Comparison of ENCODE assay signal across 10 cellular contexts in the genomic region with DNA sequence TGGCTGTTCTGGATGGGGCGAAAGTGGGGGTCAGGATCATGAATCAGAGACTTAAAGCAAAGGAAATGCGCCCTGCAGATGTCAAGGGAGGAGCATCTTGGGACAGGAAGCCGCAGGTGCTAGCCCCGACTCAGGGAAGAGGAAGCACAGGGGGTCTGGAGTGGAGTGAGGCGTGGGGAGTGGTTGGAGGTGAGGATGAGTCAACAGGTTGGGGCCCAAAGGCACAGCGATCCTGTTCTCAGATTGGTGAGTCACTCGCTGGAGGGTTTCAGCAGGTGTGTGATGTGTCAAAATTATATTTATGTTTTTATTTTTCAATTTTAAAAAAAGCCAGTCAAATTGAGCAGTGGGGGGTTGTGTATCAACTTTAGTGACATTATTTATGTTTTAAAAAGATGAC. TPM values are rescaled to one million over a fixed set of nuclear protein-coding genes. Genes with fewer than 3 reads are reported as not detected.
A peak's percentile ranks its signal among the peaks of the same experiment; 100 is the strongest.
DNase-seq lines count a peak whose midpoint lies in the region; ATAC-seq and TF ChIP-seq lines count a peak whose summit lies in the region.
"Had no signal": no experiment of that assay in that cellular context is flagged by ENCODE, and none has a peak within 500 bp of the region (broad histone marks: within the 10 kb centered on the region; RNA-seq: fewer than 3 reads in every experiment).

No MANE protein-coding gene starts in this region.

- H3K9me2 ChIP-seq in hepatocyte (replicated peaks; ENCODE audit: insufficient read depth), result no peaks in the 10 kb centered on the region

- no peaks in the 10 kb centered on the region for H3K27me3 Mint-ChIP-seq in activated CD4-positive, alpha-beta memory T cell treated with anti-CD3 and anti-CD28 coated beads for 36 hours

- peak; percentile 95 for ATAC-seq in stimulated activated effector memory CD8-positive, alpha-beta T cell treated with anti-CD3 and anti-CD28 coated beads, Interleukin-12 subunit alpha, Interleukin-12 subunit beta, amount 100 ng/mL, for 72 hours
- no peak for ATAC-seq in HG02798 (IDR thresholded peaks at IDR 0.05; ENCODE audit: poor library complexity, unreplicated experiment)
- ATAC-seq: pancreas had no signal

- H2AFZ ChIP-seq in hepatocyte (no peak overlapping the region), osteoblast (ENCODE audit: low read length) (no peak overlapping the region)

- no peaks in the 10 kb centered on the region for H3K9me3 Mint-ChIP-seq in activated CD4-positive, alpha-beta memory T cell treated with anti-CD3 and anti-CD28 coated beads for 36 hours
- no peaks in the 10 kb centered on the region for H3K9me3 Mint-ChIP-seq in stimulated activated effector memory CD8-positive, alpha-beta T cell treated with anti-CD3 and anti-CD28 coated beads, Interleukin-12 subunit alpha, Interleukin-12 subunit beta, amount 100 ng/mL, for 72 hours

- no peak for TF ChIP-seq CTCF in hepatocyte (IDR thresholded peaks at IDR 0.05; ENCODE audit: poor library complexity)
- TF ChIP-seq CTCF in osteoblast (IDR thresholded peaks at IDR 0.05; ENCODE audit: extremely low read depth, low read depth, low read length), result no peak

- H3K4me3 ChIP-seq in hepatocyte, result no peak overlapping the region
- H3K4me3 ChIP-seq in osteoblast (ENCODE audit: insufficient read depth, low read length), result no peak overlapping the region
- H3K4me3 ChIP-seq: pancreas had no signal

- peak overlapping the region; percentile 50 for H3K4me3 Mint-ChIP-seq in activated CD4-positive, alpha-beta memory T cell treated with anti-CD3 and anti-CD28 coated beads for 36 hours
- H3K4me3 Mint-ChIP-seq in stimulated activated effector memory CD8-positive, alpha-beta T cell treated with anti-CD3 and anti-CD28 coated beads, Interleukin-12 subunit alpha, Interleukin-12 subunit beta, amount 100 ng/mL, for 72 hours, result peak overlapping the region; percentile 53

- H3K79me2 ChIP-seq in hepatocyte, result no peaks in the 10 kb centered on the region
- no peaks in the 10 kb centered on the region for H3K79me2 ChIP-seq in osteoblast (ENCODE audit: insufficient read depth, low read length)

- H3K36me3 ChIP-seq in hepatocyte (replicated peaks; ENCODE audit: insufficient read depth, low read depth), result no peaks in the 10 kb centered on the region
- no peaks in the 10 kb centered on the region for H3K36me3 ChIP-seq in osteoblast (ENCODE audit: insufficient read depth, low read length)
- H3K36me3 ChIP-seq: pancreas had no signal

- H3K4me2 ChIP-seq in hepatocyte (no peak overlapping the region), osteoblast (ENCODE audit: insufficient read depth, low read length) (no peak overlapping the region)

- no peaks in the 10 kb centered on the region for H3K9me3 ChIP-seq in hepatocyte (ENCODE audit: low read depth)
- H3K9me3 ChIP-seq in osteoblast (ENCODE audit: low read depth, low read length), result no peaks in the 10 kb centered on the region
- H3K9me3 ChIP-seq: pancreas had no signal

- H3K36me3 Mint-ChIP-seq in activated CD4-positive, alpha-beta memory T cell treated with anti-CD3 and anti-CD28 coated beads for 36 hours, result no peaks in the 10 kb centered on the region
- H3K36me3 Mint-ChIP-seq in stimulated activated effector memory CD8-positive, alpha-beta T cell treated with anti-CD3 and anti-CD28 coated beads, Interleukin-12 subunit alpha, Interleukin-12 subunit beta, amount 100 ng/mL, for 72 hours, result peaks cover 6% of the 10 kb centered on the region

- intact Hi-C loops in activated CD4-positive, alpha-beta memory T cell treated with anti-CD3 and anti-CD28 coated beads for 36 hours (cut with micrococcal nuclease), result no loop called here

- H3K4me1 ChIP-seq in hepatocyte (ENCODE audit: insufficient read depth), result no peaks in the 10 kb centered on the region
- no peaks in the 10 kb centered on the region for H3K4me1 ChIP-seq in osteoblast (ENCODE audit: insufficient read depth, low read length)
- H3K4me1 ChIP-seq: pancreas had no signal

- CTCF ChIA-PET in activated CD4-positive, alpha-beta memory T cell treated with anti-CD3 and anti-CD28 coated beads for 36 hours (lab: Charles Lee), result no interaction called here

- POLR2A ChIA-PET in activated CD4-positive, alpha-beta memory T cell treated with anti-CD3 and anti-CD28 coated beads for 36 hours (lab: Charles Lee), result no interaction called here

- H3K27me3 ChIP-seq in hepatocyte, result no peaks in the 10 kb centered on the region
- no peaks in the 10 kb centered on the region for H3K27me3 ChIP-seq in osteoblast (ENCODE audit: insufficient read depth, low read length)
- H3K27me3 ChIP-seq: pancreas had no signal

- peak; percentile 50 to 76 for DNase-seq in NCI-H2081 (lab: John Stamatoyannopoulos, UW)
- no peak for DNase-seq in NCI-H2081 treated with DMSO at 0.1 percent for 48 hours (lab: John Stamatoyannopoulos, UW)
- DNase-seq in activated CD4-positive, alpha-beta memory T cell treated with anti-CD3 and anti-CD28 coated beads for 36 hours, result peak; percentile 90
- peak; percentile 18 for DNase-seq in hepatocyte (ENCODE audit: low spot score)
- peak; percentile 50 to 79 for DNase-seq in stimulated activated effector memory CD8-positive, alpha-beta T cell treated with anti-CD3 and anti-CD28 coated beads, Interleukin-12 subunit alpha, Interleukin-12 subunit beta, amount 100 ng/mL, for 72 hours (ENCODE audit: low spot score in 2 of 2)
- no peak for DNase-seq in osteoblast (ENCODE audit: insufficient read length, low spot score, missing footprints)
- DNase-seq in GM03348 (ENCODE audit: low spot score), result no peak

- H3K4me1 Mint-ChIP-seq in activated CD4-positive, alpha-beta memory T cell treated with anti-CD3 and anti-CD28 coated beads for 36 hours (ENCODE audit: low read depth), result peaks cover 29% of the 10 kb centered on the region
- peaks cover 30% of the 10 kb centered on the region for H3K4me1 Mint-ChIP-seq in stimulated activated effector memory CD8-positive, alpha-beta T cell treated with anti-CD3 and anti-CD28 coated beads, Interleukin-12 subunit alpha, Interleukin-12 subunit beta, amount 100 ng/mL, for 72 hours

- 66% methylated on average over 7 of the region's 7 CpGs for WGBS in hepatocyte (ENCODE audit: low lambda C conversion rate, missing lambda C conversion rate)

- no peak overlapping the region for H3K27ac ChIP-seq in hepatocyte
- no peak overlapping the region for H3K27ac ChIP-seq in osteoblast (ENCODE audit: low read depth, low read length)
- H3K27ac ChIP-seq: 22Rv1, pancreas had no signal

- H4K20me1 ChIP-seq in hepatocyte (ENCODE audit: insufficient read depth, poor library complexity, severe bottlenecking) (no peaks in the 10 kb centered on the region), osteoblast (ENCODE audit: insufficient read depth, low read length) (no peaks in the 10 kb centered on the region)

- H3K27ac Mint-ChIP-seq in activated CD4-positive, alpha-beta memory T cell treated with anti-CD3 and anti-CD28 coated beads for 36 hours, result peak overlapping the region; percentile 79
- peak overlapping the region; percentile 95 for H3K27ac Mint-ChIP-seq in stimulated activated effector memory CD8-positive, alpha-beta T cell treated with anti-CD3 and anti-CD28 coated beads, Interleukin-12 subunit alpha, Interleukin-12 subunit beta, amount 100 ng/mL, for 72 hours

RNA-seq across cellular contexts. Expression of a gene that starts 19.0 kb away (rescaled TPM):
- under 1 TPM; 0.10 to 0.40 TPM for total RNA-seq in activated CD4-positive, alpha-beta memory T cell treated with anti-CD3 and anti-CD28 coated beads for 36 hours
- total RNA-seq in hepatocyte (0.37 TPM in 1 of 2 replicates, not detected in the other), osteoblast (not detected in 2 replicates)
- polyA plus RNA-seq in hepatocyte, result 0.05 and 0.33 TPM in 2 replicates

RNA-seq across cellular contexts. Expression of a gene that starts 59.0 kb away (rescaled TPM):
- total RNA-seq in activated CD4-positive, alpha-beta memory T cell treated with anti-CD3 and anti-CD28 coated beads for 36 hours, result 1,000 to 10,000 TPM; 2,106 to 2,169 TPM
- 1,824 and 2,302 TPM in 2 replicates for total RNA-seq in hepatocyte
- 518 and 544 TPM in 2 replicates for polyA plus RNA-seq in hepatocyte
- 1,993 and 2,228 TPM in 2 replicates for total RNA-seq in osteoblast

Comparison
In these comparisons a context has a peak if more than half of its experiments do, and no peak if none do; other contexts are left out.
1. DNase-seq: peak in NCI-H2081 (2 of 2), activated CD4-positive, alpha-beta memory T cell treated with anti-CD3 and anti-CD28 coated beads for 36 hours (single experiment), hepatocyte (single experiment) and stimulated activated effector memory CD8-positive, alpha-beta T cell treated with anti-CD3 and anti-CD28 coated beads, Interleukin-12 subunit alpha, Interleukin-12 subunit beta, amount 100 ng/mL, for 72 hours (2 of 2); none in NCI-H2081 treated with DMSO at 0.1 percent for 48 hours (single experiment), osteoblast (single experiment) and GM03348 (single experiment).